In the genomic region with DNA sequence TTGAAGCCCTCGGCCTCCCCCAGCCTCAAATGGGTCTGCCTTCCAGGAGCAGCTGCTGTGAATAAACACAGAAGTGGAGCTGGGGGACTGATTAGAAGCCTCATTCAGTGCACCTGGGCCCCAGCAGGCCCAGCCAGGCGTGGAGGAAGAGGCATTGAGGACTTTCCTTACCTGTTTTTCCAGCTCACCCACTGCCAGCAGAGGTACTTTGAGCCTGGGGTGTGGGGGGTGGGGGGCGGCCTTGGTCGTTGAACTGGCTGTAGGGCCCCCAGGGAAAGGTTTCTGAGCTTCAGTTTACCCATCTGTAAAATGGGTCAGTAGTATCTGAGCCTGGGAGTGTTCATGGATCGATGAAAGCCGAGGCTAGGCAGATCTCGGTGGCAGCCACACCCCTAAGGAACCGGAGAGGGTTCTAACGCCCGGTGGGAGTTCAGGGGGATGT, we compare ENCODE assay signal across 10 cellular contexts. TPM values are rescaled to one million over a fixed set of nuclear protein-coding genes. Genes with fewer than 3 reads are reported as not detected.
A peak's percentile ranks its signal among the peaks of the same experiment; 100 is the strongest.
DNase-seq lines count a peak whose midpoint lies in the region; ATAC-seq, FAIRE-seq and TF ChIP-seq lines count a peak whose summit lies in the region.
"Had no signal": no experiment of that assay in that cellular context is flagged by ENCODE, and none has a peak within 500 bp of the region (broad histone marks: within the 10 kb centered on the region; RNA-seq: fewer than 3 reads in every experiment).

No MANE protein-coding gene starts in this region.

- no peak for FAIRE-seq in HepG2 (lab: Jason Lieb, UNC)
- no peak for FAIRE-seq in H54 (lab: Jason Lieb, UNC)

- ATAC-seq in HepG2 = no peak
- no peak for ATAC-seq in HG03378 (IDR thresholded peaks at IDR 0.05; ENCODE audit: unreplicated experiment)

- H3K36me3 ChIP-seq in HepG2 (replicated peaks in 1 of 2; ENCODE audit: control insufficient read depth in 1 of 2, insufficient read depth in 2 of 2, low read length in 2 of 2) (peaks cover 3 to 13% of the 10 kb centered on the region in 2 experiments; a peak in 3 of 5 replicates), tibial nerve (peaks cover 0 to 4% (median 0%) of the 10 kb centered on the region in 3 donors)

- peak overlapping the region; percentile 81 for H3K4me3 Mint-ChIP-seq in activated naive CD4-positive, alpha-beta T cell treated with anti-CD3 and anti-CD28 coated beads, Interleukin-2, amount 10 ng/mL, durations not matched to agents 7 days and 5 days
- H3K4me3 Mint-ChIP-seq in activated CD4-positive, alpha-beta memory T cell treated with anti-CD3 and anti-CD28 coated beads, Interleukin-2, amount 10 ng/mL, durations not matched to agents 7 days and 5 days = peak overlapping the region; percentile 79

- H3K4me1 ChIP-seq in HepG2 (ENCODE audit: insufficient read depth, low read length) (peaks cover 76% of the 10 kb centered on the region), tibial nerve (peaks cover 0 to 36% (median 9%) of the 10 kb centered on the region in 4 donors)

- H3K79me2 ChIP-seq in HepG2 (ENCODE audit: insufficient read depth, low read length) = peaks cover 55% of the 10 kb centered on the region

- H3K4me3 ChIP-seq in HepG2 (replicated peaks in 1 of 3; ENCODE audit: insufficient read depth in 1 of 3, low read depth in 2 of 3, low read length in 3 of 3) (peak overlapping the region; percentile 92 to 94 (median 93)), tibial nerve (peak overlapping the region in 3 of 4 donors; percentile 66 to 86 (median 76))

- H3K4me1 Mint-ChIP-seq in activated naive CD4-positive, alpha-beta T cell treated with anti-CD3 and anti-CD28 coated beads, Interleukin-2, amount 10 ng/mL, durations not matched to agents 7 days and 5 days = peaks cover 48% of the 10 kb centered on the region
- peaks cover 28% of the 10 kb centered on the region for H3K4me1 Mint-ChIP-seq in activated CD4-positive, alpha-beta memory T cell treated with anti-CD3 and anti-CD28 coated beads, Interleukin-2, amount 10 ng/mL, durations not matched to agents 7 days and 5 days

- in situ Hi-C loops in HepG2 (cut with HindIII; ENCODE audit: extremely low pct_ligation_motif_present, low pct_unique_long_range_greater_than_20kb) = no loop called here

- TF ChIP-seq CTCF in HepG2 (CRISPR knock-in tag; IDR thresholded peaks at IDR 0.05) (no peak), tibial nerve (IDR thresholded peaks at IDR 0.05) (no peak)

- DNase-seq in activated naive CD4-positive, alpha-beta T cell treated with anti-CD3 and anti-CD28 coated beads, Interleukin-2, amount 10 ng/mL, durations not matched to agents 7 days and 5 days = no peak
- DNase-seq in activated naive CD4-positive, alpha-beta T cell treated with anti-CD3 and anti-CD28 coated beads, Interleukin-2, amount 50 U/mL, for 16 hours = no peak
- DNase-seq in activated CD4-positive, alpha-beta memory T cell treated with anti-CD3 and anti-CD28 coated beads, Interleukin-2, amount 10 ng/mL, durations not matched to agents 7 days and 5 days = no peak
- DNase-seq in HepG2 (ENCODE audit: low spot score) (no peak), tibial nerve (ENCODE audit: low spot score in 2 of 2) (no peak), OCI-M1 (lab: John Stamatoyannopoulos, UW) (no peak), H54 (ENCODE audit: insufficient read length, low spot score) (no peak)
- DNase-seq: activated gamma-delta T cell; stimulated activated naive CD4-positive, alpha-beta T cell had no signal

- TF ChIP-seq EP300 in HepG2 (IDR thresholded peaks at IDR 0.05; ENCODE audit: low read depth in 2 of 2, low read length in 2 of 2) (no peak), HepG2 (CRISPR knock-in tag; IDR thresholded peaks at IDR 0.05; ENCODE audit: borderline replicate concordance) (no peak), tibial nerve (IDR thresholded peaks at IDR 0.05) (no peak)

- 14% methylated on average over 5 of the region's 10 CpGs for WGBS in HepG2 (ENCODE audit: low lambda C conversion rate)
- WGBS in tibial nerve, 2 donors = 78 to 81% methylated on average over 8 to 10 of the region's 10 CpGs

- intact Hi-C loops in HepG2 (cut with micrococcal nuclease; ENCODE audit: unreplicated experiment) = no loop called here

- CTCF ChIA-PET in activated naive CD4-positive, alpha-beta T cell treated with anti-CD3 and anti-CD28 coated beads, Interleukin-2, amount 10 ng/mL, durations not matched to agents 7 days and 5 days (lab: Charles Lee) = interaction anchor here (0.9 kb wide), 1 partner anchor 16 kb away, joined by 3 read pairs; no protein-coding TSS in a partner anchor
- CTCF ChIA-PET in activated CD4-positive, alpha-beta memory T cell treated with anti-CD3 and anti-CD28 coated beads, Interleukin-2, amount 10 ng/mL, durations not matched to agents 7 days and 5 days (lab: Charles Lee) = interaction anchor here (0.6 to 1.4 kb wide), 2 partner anchors 26 to 267 kb away, joined by 4 read pairs; a partner anchor contains a TSS
- CTCF ChIA-PET in HepG2 (lab: Yijun Ruan, JAX; ENCODE audit: low intra/inter-chr PET ratio, low total read pairs) = no interaction called here

- H3K27me3 ChIP-seq in HepG2 (ENCODE audit: control insufficient read depth in 1 of 2, insufficient read depth in 2 of 2, low read length in 2 of 2) = no peaks in the 10 kb centered on the region; a peak in 1 of 5 replicates
- H3K27me3 ChIP-seq in tibial nerve = no peaks in the 10 kb centered on the region

- no TSS peak for BruUV-seq in HepG2 (replicated peaks; lab: Mats Ljungman, UMichigan)

- no peak for TF ChIP-seq POLR2A in HepG2 (IDR thresholded peaks at IDR 0.05; ENCODE audit: insufficient read depth in 1 of 2, low read depth in 2 of 2, low read length in 2 of 2)
- no peak for TF ChIP-seq POLR2A in tibial nerve (IDR thresholded peaks at IDR 0.05)
- no peak for TF ChIP-seq POLR2A in H54 (IDR thresholded peaks at IDR 0.05; ENCODE audit: low read depth, low read length)

- H3K27ac ChIP-seq in HepG2 (ENCODE audit: extremely low read length, insufficient read depth, low read length) (peak overlapping the region; percentile 79), tibial nerve (peak overlapping the region; percentile 81 to 94 (median 89))

- H3K9ac ChIP-seq in HepG2 (ENCODE audit: insufficient read depth, low read depth, low read length) = peak overlapping the region; percentile 98

- peaks cover 44% of the 10 kb centered on the region for H4K20me1 ChIP-seq in HepG2 (ENCODE audit: insufficient read depth, low read length)

- H2AFZ ChIP-seq in HepG2 (ENCODE audit: low read length) = no peak overlapping the region

- H3K4me2 ChIP-seq in HepG2 (ENCODE audit: low read depth, low read length) = peak overlapping the region; percentile 99

- no peak for TF ChIP-seq RAD21 in HepG2 (CRISPR knock-in tag; IDR thresholded peaks at IDR 0.05)

- POLR2A ChIA-PET in activated CD4-positive, alpha-beta memory T cell treated with anti-CD3 and anti-CD28 coated beads, Interleukin-2, amount 10 ng/mL, durations not matched to agents 7 days and 5 days (lab: Charles Lee) = interaction anchor here (0.9 to 9.8 kb wide), 4 partner anchors 16 to 111 kb away, joined by 3 to 67 read pairs (median 18); a partner anchor contains a TSS
- POLR2A ChIA-PET in HepG2 (lab: Yijun Ruan, JAX) = interaction anchor here (0.6 to 1.6 kb wide), 6 partner anchors 18 to 267 kb away, joined by 3 to 5 read pairs (median 4); a partner anchor contains a TSS

- H3K27ac Mint-ChIP-seq in activated naive CD4-positive, alpha-beta T cell treated with anti-CD3 and anti-CD28 coated beads, Interleukin-2, amount 10 ng/mL, durations not matched to agents 7 days and 5 days = no peak overlapping the region
- H3K27ac Mint-ChIP-seq in activated CD4-positive, alpha-beta memory T cell treated with anti-CD3 and anti-CD28 coated beads, Interleukin-2, amount 10 ng/mL, durations not matched to agents 7 days and 5 days = peak overlapping the region; percentile 81

- H3K9me3 Mint-ChIP-seq in activated naive CD4-positive, alpha-beta T cell treated with anti-CD3 and anti-CD28 coated beads, Interleukin-2, amount 10 ng/mL, durations not matched to agents 7 days and 5 days = no peaks in the 10 kb centered on the region
- no peaks in the 10 kb centered on the region for H3K9me3 Mint-ChIP-seq in activated CD4-positive, alpha-beta memory T cell treated with anti-CD3 and anti-CD28 coated beads, Interleukin-2, amount 10 ng/mL, durations not matched to agents 7 days and 5 days

- peaks cover 31% of the 10 kb centered on the region for H3K27me3 Mint-ChIP-seq in activated naive CD4-positive, alpha-beta T cell treated with anti-CD3 and anti-CD28 coated beads, Interleukin-2, amount 10 ng/mL, durations not matched to agents 7 days and 5 days
- no peaks in the 10 kb centered on the region for H3K27me3 Mint-ChIP-seq in activated CD4-positive, alpha-beta memory T cell treated with anti-CD3 and anti-CD28 coated beads, Interleukin-2, amount 10 ng/mL, durations not matched to agents 7 days and 5 days

- peaks cover 19% of the 10 kb centered on the region for H3K36me3 Mint-ChIP-seq in activated naive CD4-positive, alpha-beta T cell treated with anti-CD3 and anti-CD28 coated beads, Interleukin-2, amount 10 ng/mL, durations not matched to agents 7 days and 5 days
- no peaks in the 10 kb centered on the region for H3K36me3 Mint-ChIP-seq in activated CD4-positive, alpha-beta memory T cell treated with anti-CD3 and anti-CD28 coated beads, Interleukin-2, amount 10 ng/mL, durations not matched to agents 7 days and 5 days (ENCODE audit: low read depth)

- H3K9me3 ChIP-seq in HepG2 (ENCODE audit: low read length) (no peaks in the 10 kb centered on the region), tibial nerve (no peaks in the 10 kb centered on the region)

RNA-seq across cellular contexts. Expression of a gene that starts 1.5 kb away (rescaled TPM):
- 10 to 100 TPM; 23.2 TPM for total RNA-seq in activated CD4-positive, alpha-beta memory T cell treated with anti-CD3 and anti-CD28 coated beads, Interleukin-2, amount 10 ng/mL, durations not matched to agents 7 days and 5 days
- total RNA-seq in HepG2 (2016; rRNA removed; fragmentation: Illumina TruSeq; extraction: Trizol) (47.4 and 83.5 TPM in 2 replicates), tibial nerve (10 to 100 TPM; 56.9 to 73.5 (median 67.1) TPM)
- total RNA-seq in HepG2 (2016; cell fraction: cytosol; rRNA removed; fragmentation: Illumina TruSeq; extraction: Trizol; ENCODE audit: low read depth) = 54.7 and 67.0 TPM in 2 replicates
- total RNA-seq in HepG2 (2016; cell fraction: insoluble cytoplasmic fraction; rRNA removed; fragmentation: Illumina TruSeq; extraction: Trizol) = 42.9 and 82.5 TPM in 2 replicates
- 68.0 and 79.4 TPM in 2 replicates for total RNA-seq in HepG2 (2016; cell fraction: membrane; rRNA removed; fragmentation: Illumina TruSeq; extraction: Trizol)
- 76.2 and 78.4 TPM in 2 replicates for total RNA-seq in HepG2 (2016; cell fraction: nucleus; rRNA removed; fragmentation: Illumina TruSeq; extraction: Trizol)
- polyA plus RNA-seq in HepG2 (2011; rRNA removed) = 74.7 and 97.6 TPM in 2 replicates
- polyA plus RNA-seq in HepG2 (2011; cell fraction: cytosol; rRNA removed) = 78.3 and 82.4 TPM in 2 replicates
- polyA plus RNA-seq in HepG2 (2011; cell fraction: nucleus; rRNA removed) = 83.2 and 92.3 TPM in 2 replicates
- polyA plus RNA-seq in HepG2 (2012) = 34.1 and 40.8 TPM in 2 replicates
- polyA plus RNA-seq in HepG2 (2016; cell fraction: cytosol; fragmentation: Illumina TruSeq; extraction: Trizol; ENCODE audit: low read depth) = 47.5 and 59.8 TPM in 2 replicates
- polyA plus RNA-seq in HepG2 (2016; cell fraction: insoluble cytoplasmic fraction; fragmentation: Illumina TruSeq; extraction: Trizol; ENCODE audit: low read depth) = 44.2 and 45.5 TPM in 2 replicates
- polyA plus RNA-seq in HepG2 (2016; cell fraction: membrane; fragmentation: Illumina TruSeq; extraction: Trizol; ENCODE audit: low read depth) = 53.9 and 57.1 TPM in 2 replicates
- 122 and 128 TPM in 2 replicates for polyA plus RNA-seq in HepG2 (2016; cell fraction: nucleus; fragmentation: Illumina TruSeq; extraction: Trizol; ENCODE audit: insufficient read depth, low read depth)
- polyA minus RNA-seq in HepG2 (2011; rRNA and poly(A)+ RNA removed; ENCODE audit: low replicate concordance) = 0.19 and 131 TPM in 2 replicates
- polyA minus RNA-seq in HepG2 (2011; cell fraction: cytosol; rRNA and poly(A)+ RNA removed) = 24.3 and 31.5 TPM in 2 replicates
- 20.2 and 23.6 TPM in 2 replicates for polyA minus RNA-seq in HepG2 (2011; cell fraction: nucleus; rRNA and poly(A)+ RNA removed)
